Comparison of ENCODE assay signal across 17 cellular contexts in the genomic region with DNA sequence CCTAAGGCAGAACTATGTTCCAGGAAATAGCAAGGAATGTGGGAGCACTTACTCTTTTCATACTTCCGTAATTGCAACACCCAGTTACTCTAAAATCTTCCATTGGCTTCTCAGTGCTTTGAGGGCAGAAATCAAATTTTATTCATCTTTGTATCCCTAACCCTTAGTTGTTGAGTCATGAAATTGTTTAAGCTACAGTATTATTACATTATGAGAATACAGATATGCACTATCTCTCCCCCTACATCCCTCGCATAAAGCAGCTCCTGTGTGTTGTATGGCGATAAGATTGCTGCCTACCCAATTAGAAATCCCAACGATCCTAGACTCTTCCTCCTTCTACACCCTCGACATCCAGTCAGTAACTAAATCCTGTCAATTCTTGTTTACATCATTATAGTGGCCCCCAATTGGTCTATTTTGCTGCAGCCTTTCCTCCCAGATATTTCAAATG. TPM values are rescaled to one million over a fixed set of nuclear protein-coding genes. Genes with fewer than 3 reads are reported as not detected.
DNase-seq lines count a peak whose midpoint lies in the region; ATAC-seq, FAIRE-seq and TF ChIP-seq lines count a peak whose summit lies in the region.
"Had no signal": no experiment of that assay in that cellular context is flagged by ENCODE, and none has a peak within 500 bp of the region (broad histone marks: within the 10 kb centered on the region; RNA-seq: fewer than 3 reads in every experiment).

No MANE protein-coding gene starts in this region.

- H3K4me1 Mint-ChIP-seq in CD4-positive, alpha-beta T cell (ENCODE audit: low read depth), result peaks cover 73% of the 10 kb centered on the region
- peaks cover 25% of the 10 kb centered on the region for H3K4me1 Mint-ChIP-seq in nephron

- H2AFZ ChIP-seq in Karpas-422 (ENCODE audit: low read length), result no peak overlapping the region

- no peak for DNase-seq in CD4-positive, alpha-beta T cell
- DNase-seq in Karpas-422 (no peak), amniotic epithelial cell (ENCODE audit: low read depth) (peak; percentile 21), aorta (no peak), GM12892 (ENCODE audit: insufficient read length) (no peak), AG08396 (ENCODE audit: low spot score) (no peak)
- DNase-seq: DMS 273 treated with DMSO at 0.1 percent for 48 hours; NCI-H1417 treated with DMSO at 0.1 percent for 48 hours; NK-92 treated with Interleukin-12 subunit alpha and Interleukin-12 subunit beta, amount 100 ng/mL, for 24 hours; T1000 had no signal

- WGBS in aorta, 2 donors, result 88% methylated on average over 5 of the region's 5 CpGs

- H3K27ac ChIP-seq in CD4-positive, alpha-beta T cell (ENCODE audit: low read depth, low read length), result no peak overlapping the region
- H3K27ac ChIP-seq in Karpas-422 (ENCODE audit: low read length) (no peak overlapping the region), aorta (ENCODE audit: low read depth in 1 of 2, low read length in 2 of 2) (no peak overlapping the region)
- H3K27ac ChIP-seq: prostate gland had no signal

- H3K36me3 ChIP-seq in Karpas-422 (ENCODE audit: insufficient read depth, low read length), result 0 out of 2 replicates have a peak, but pooled peaks cover 7% of the 10 kb centered on the region
- H3K36me3 ChIP-seq in aorta (ENCODE audit: control insufficient read depth in 1 of 2, insufficient read depth in 2 of 2, low read length in 1 of 2), result no peaks in the 10 kb centered on the region
- H3K36me3 ChIP-seq: gastroesophageal sphincter, prostate gland had no signal

- H3K9me2 ChIP-seq in Karpas-422 (replicated peaks; ENCODE audit: insufficient read depth, low read length), result no peaks in the 10 kb centered on the region

- no peak for TF ChIP-seq POLR2A in GM12892 (IDR thresholded peaks at IDR 0.05; ENCODE audit: low read depth, low read length)

- peak overlapping the region; percentile 99 for H3K4me3 Mint-ChIP-seq in CD4-positive, alpha-beta T cell
- H3K4me3 Mint-ChIP-seq in nephron, result peak overlapping the region; percentile 96 to 97 (median 97)

- H3K4me3 ChIP-seq in Karpas-422 (ENCODE audit: low read length) (no peak overlapping the region), aorta (ENCODE audit: low read length in 2 of 2) (no peak overlapping the region)
- H3K4me3 ChIP-seq: coronary artery, gastroesophageal sphincter had no signal

- intact Hi-C loops in CD4-positive, alpha-beta T cell (cut with DNase I, micrococcal nuclease), result loop anchor here in 1 of 2 experiments (2.0 to 10.0 kb wide), 2 partner anchors 65 to 1725 kb away; a partner anchor contains a TSS
- intact Hi-C loops in aorta (cut with DNase I), result loop anchor here (10.0 kb wide), 2 partner anchors 65 to 245 kb away; no protein-coding TSS in a partner anchor

- peak overlapping the region; percentile 68 for H3K4me2 ChIP-seq in Karpas-422 (ENCODE audit: low read depth, low read length, poor library complexity, severe bottlenecking)

- H3K4me1 ChIP-seq in Karpas-422 (ENCODE audit: low read length) (peaks cover 16% of the 10 kb centered on the region), aorta (ENCODE audit: control insufficient read depth in 1 of 2, insufficient read depth in 2 of 2, low read length in 2 of 2) (no peaks in the 10 kb centered on the region)
- H3K4me1 ChIP-seq: prostate gland had no signal

- H3K27me3 Mint-ChIP-seq in CD4-positive, alpha-beta T cell, result no peaks in the 10 kb centered on the region
- no peaks in the 10 kb centered on the region for H3K27me3 Mint-ChIP-seq in nephron (ENCODE audit: low read depth)

- H3K9me3 ChIP-seq in CD4-positive, alpha-beta T cell (ENCODE audit: control insufficient read depth, low read length), result no peaks in the 10 kb centered on the region
- H3K9me3 ChIP-seq in Karpas-422 (ENCODE audit: low read length), result peaks cover 7% of the 10 kb centered on the region
- H3K9me3 ChIP-seq in aorta (ENCODE audit: control insufficient read depth, low read length), result no peaks in the 10 kb centered on the region
- H3K9me3 ChIP-seq: gastroesophageal sphincter, prostate gland had no signal

- no peak for TF ChIP-seq CTCF in CD4-positive, alpha-beta T cell (IDR thresholded peaks at IDR 0.05)
- TF ChIP-seq CTCF in nephron (IDR thresholded peaks at IDR 0.05; ENCODE audit: unreplicated experiment in 3 of 3), result no peak

- peaks cover 69% of the 10 kb centered on the region for H3K36me3 Mint-ChIP-seq in CD4-positive, alpha-beta T cell (ENCODE audit: low read depth)
- peaks cover 31% of the 10 kb centered on the region for H3K36me3 Mint-ChIP-seq in nephron (ENCODE audit: low read depth)

- no peak overlapping the region for H3K9ac ChIP-seq in Karpas-422 (ENCODE audit: low read length)

- CTCF ChIA-PET in CD4-positive, alpha-beta T cell (lab: Charles Lee), result no interaction called here

- H4K20me1 ChIP-seq in Karpas-422 (ENCODE audit: insufficient read depth, low read depth, low read length), result no peaks in the 10 kb centered on the region

- no peaks in the 10 kb centered on the region for H3K9me3 Mint-ChIP-seq in CD4-positive, alpha-beta T cell
- H3K9me3 Mint-ChIP-seq in nephron, result peaks cover 10% of the 10 kb centered on the region
- H3K9me3 Mint-ChIP-seq: activated T-helper 2 cell treated with anti-CD3 and anti-CD28 coated beads, Interferon-gamma antibody, Interleukin-2, Interleukin-4, amounts not matched to agents 10 μg/mL and 5 μg/mL and 100 μg/mL, durations not matched to agents 14 hours and 24 hours and 36 hours had no signal

- no peaks in the 10 kb centered on the region for H3K27me3 ChIP-seq in CD4-positive, alpha-beta T cell (ENCODE audit: control insufficient read depth, insufficient read depth, low read length)
- H3K27me3 ChIP-seq in Karpas-422 (ENCODE audit: low read length) (no peaks in the 10 kb centered on the region), aorta (ENCODE audit: control insufficient read depth in 1 of 2, insufficient read depth in 2 of 2, low read length in 1 of 2) (no peaks in the 10 kb centered on the region)
- H3K27me3 ChIP-seq: gastroesophageal sphincter had no signal

- ATAC-seq in CD4-positive, alpha-beta T cell (ENCODE audit: poor library complexity), result no peak
- no peak for ATAC-seq in aorta (ENCODE audit: low FRiP score)
- no peak for ATAC-seq in GM21447 (IDR thresholded peaks at IDR 0.05; ENCODE audit: unreplicated experiment)
- ATAC-seq: gastroesophageal sphincter had no signal

- POLR2A ChIA-PET in CD4-positive, alpha-beta T cell (lab: Charles Lee), result interaction anchor here (1.9 to 2.2 kb wide), 2 partner anchors 65 to 120 kb away, joined by 9 to 17 read pairs; a partner anchor contains a TSS

- H3K27ac Mint-ChIP-seq in CD4-positive, alpha-beta T cell, result peak overlapping the region; percentile 100
- H3K27ac Mint-ChIP-seq in nephron, result peak overlapping the region; percentile 49 to 99 (median 99)
- H3K27ac Mint-ChIP-seq: activated T-helper 2 cell treated with anti-CD3 and anti-CD28 coated beads, Interferon-gamma antibody, Interleukin-2, Interleukin-4, amounts not matched to agents 10 μg/mL and 5 μg/mL and 100 μg/mL, durations not matched to agents 14 hours and 24 hours and 36 hours had no signal

- peaks cover 85% of the 10 kb centered on the region for H3K79me2 ChIP-seq in Karpas-422 (ENCODE audit: low read length)

- no peak for FAIRE-seq in GM12892 (lab: Jason Lieb, UNC)

RNA-seq across cellular contexts. Expression of a gene that starts 2.6 kb away (rescaled TPM):
- total RNA-seq in CD4-positive, alpha-beta T cell, result 10 to 100 TPM; 23.6 to 25.1 TPM
- total RNA-seq in Karpas-422 (2014; rRNA removed; shearing (Covaris generic); ENCODE audit: low replicate concordance), result 13.3 and 26.4 TPM in 2 replicates
- 10 to 100 TPM; 85.4 to 86.2 TPM for total RNA-seq in aorta
- polyA plus RNA-seq in aorta, result 100 to 1,000 TPM in 1 of 2 donors, 10 to 100 TPM in 1; 73.0 to 137 TPM
- polyA plus RNA-seq in GM12892 (2012; ENCODE audit: missing spikeins), result 33.9 TPM

RNA-seq across cellular contexts. Expression of a gene that starts 2.6 kb away (rescaled TPM):
- total RNA-seq in CD4-positive, alpha-beta T cell, result 10 to 100 TPM; 51.3 to 52.3 TPM
- total RNA-seq in Karpas-422 (2014; rRNA removed; shearing (Covaris generic); ENCODE audit: low replicate concordance), result 15.3 and 26.8 TPM in 2 replicates
- 10 to 100 TPM; 34.3 to 50.7 TPM for total RNA-seq in aorta
- polyA plus RNA-seq in aorta, result 10 to 100 TPM; 15.0 to 15.9 TPM
- polyA plus RNA-seq in GM12892 (2012; ENCODE audit: missing spikeins), result 17.9 TPM

RNA-seq across cellular contexts. Expression of a gene that starts 27.3 kb away (rescaled TPM):
- not detected for total RNA-seq in CD4-positive, alpha-beta T cell
- total RNA-seq in Karpas-422 (2014; rRNA removed; shearing (Covaris generic); ENCODE audit: low replicate concordance), result not detected in 2 replicates
- under 1 TPM in 1 of 2 donors, not detected in 1; 0.18 TPM for total RNA-seq in aorta
- polyA plus RNA-seq in aorta, result 1 to 10 TPM in 1 of 2 donors, under 1 TPM in 1; 0.13 to 3.3 TPM
- not detected for polyA plus RNA-seq in GM12892 (2012; ENCODE audit: missing spikeins)
- total RNA-seq: activated T-helper 2 cell treated with anti-CD3 and anti-CD28 coated beads, Interferon-gamma antibody, Interleukin-2, Interleukin-4, amounts not matched to agents 10 μg/mL and 5 μg/mL and 100 μg/mL, durations not matched to agents 14 hours and 24 hours and 36 hours; lower leg skin had no signal
